In genomic region chr15:62782100-62782791, GRCh38 we compare ENCODE assay signal across 8 cellular contexts.
DNase-seq lines count a peak whose midpoint lies in the region; ATAC-seq, FAIRE-seq and TF ChIP-seq lines count a peak whose summit lies in the region.

No MANE protein-coding gene starts in this region.

- ATAC-seq in HepG2 (peak; percentile 97), HG02571 (IDR thresholded peaks at IDR 0.05; ENCODE audit: unreplicated experiment) (no peak)

- H3K9me2 ChIP-seq in OCI-LY7 (ENCODE audit: insufficient read depth, low read length), result no peaks in the 10 kb centered on the region

- TF ChIP-seq EP300 in HepG2 (IDR thresholded peaks at IDR 0.05; ENCODE audit: low read depth in 2 of 2, low read length in 2 of 2) (no peak), HepG2 (CRISPR knock-in tag; IDR thresholded peaks at IDR 0.05; ENCODE audit: borderline replicate concordance) (no peak)

- no peaks in the 10 kb centered on the region for H3K36me3 ChIP-seq in OCI-LY7 (ENCODE audit: insufficient read depth, low read length)
- H3K36me3 ChIP-seq in HepG2 (replicated peaks in 1 of 2; ENCODE audit: control insufficient read depth in 1 of 2, insufficient read depth in 2 of 2, low read length in 2 of 2), result 0 out of 5 replicates have a peak, but pooled peaks cover 1 to 7% of the 10 kb centered on the region in 2 experiments
- H3K36me3 ChIP-seq in tibial artery, result peaks cover 0 to 22% (median 0%) of the 10 kb centered on the region in 3 donors

- TF ChIP-seq POLR2A in HepG2 (IDR thresholded peaks at IDR 0.05; ENCODE audit: insufficient read depth in 1 of 2, low read depth in 2 of 2, low read length in 2 of 2), result no peak

- H3K27me3 ChIP-seq in HepG2 (ENCODE audit: control insufficient read depth in 1 of 2, insufficient read depth in 2 of 2, low read length in 2 of 2) (no peaks in the 10 kb centered on the region), tibial artery (no peaks in the 10 kb centered on the region)

- peak; percentile 94 for FAIRE-seq in HepG2 (lab: Jason Lieb, UNC)

- peak; percentile 65 for DNase-seq in DMS53 treated with DMSO at 0.1 percent for 48 hours (lab: John Stamatoyannopoulos, UW; ENCODE audit: unreplicated experiment)
- peak; percentile 74 for DNase-seq in HuH-7.5 (ENCODE audit: low spot score)
- peak; percentile 10 for DNase-seq in OCI-LY7 (ENCODE audit: low spot score)
- peak; percentile 88 for DNase-seq in dedifferentiated amniotic fluid mesenchymal stem cell (ENCODE audit: extremely low spot score)
- peak; percentile 78 for DNase-seq in HepG2 (ENCODE audit: low spot score)
- DNase-seq in tibial artery, result peak; percentile 83 to 93
- no peak for DNase-seq in stimulated activated naive CD4-positive, alpha-beta T cell (lab: John Stamatoyannopoulos, UW)

- peak; percentile 95 for TF ChIP-seq RAD21 in HepG2 (CRISPR knock-in tag; IDR thresholded peaks at IDR 0.05)

- H3K79me2 ChIP-seq in OCI-LY7 (ENCODE audit: insufficient read depth, low read depth, low read length), result no peaks in the 10 kb centered on the region
- H3K79me2 ChIP-seq in HepG2 (ENCODE audit: insufficient read depth, low read length), result no peaks in the 10 kb centered on the region

- H4K20me1 ChIP-seq in OCI-LY7 (ENCODE audit: insufficient read depth, low read length) (no peaks in the 10 kb centered on the region), HepG2 (ENCODE audit: insufficient read depth, low read length) (no peaks in the 10 kb centered on the region)

- H3K9me3 ChIP-seq in OCI-LY7 (ENCODE audit: low read length) (no peaks in the 10 kb centered on the region), HepG2 (ENCODE audit: low read length) (no peaks in the 10 kb centered on the region), tibial artery (no peaks in the 10 kb centered on the region)

- no peak overlapping the region for H2AFZ ChIP-seq in OCI-LY7 (ENCODE audit: low read length)
- no peak overlapping the region for H2AFZ ChIP-seq in HepG2 (ENCODE audit: low read length)

- POLR2A ChIA-PET in OCI-LY7 (lab: Charles Lee), result interaction anchor here (0.6 to 1.0 kb wide), 2 partner anchors 9 to 1093 kb away, joined by 3 read pairs; no protein-coding TSS in a partner anchor
- POLR2A ChIA-PET in HepG2 (lab: Yijun Ruan, JAX), result interaction anchor here (0.8 to 1.3 kb wide), 2 partner anchors 30 to 264 kb away, joined by 3 read pairs; no protein-coding TSS in a partner anchor

- H3K9ac ChIP-seq in HepG2 (ENCODE audit: insufficient read depth, low read depth, low read length), result no peak overlapping the region

- H3K27ac ChIP-seq in OCI-LY7 (ENCODE audit: low read depth, low read length, poor library complexity, severe bottlenecking) (no peak overlapping the region), HepG2 (ENCODE audit: extremely low read length, insufficient read depth, low read length) (no peak overlapping the region), tibial artery (peak overlapping the region in 1 of 2 donors; percentile 32)

- no peak overlapping the region for H3K4me2 ChIP-seq in OCI-LY7 (ENCODE audit: low read length)
- no peak overlapping the region for H3K4me2 ChIP-seq in HepG2 (ENCODE audit: low read depth, low read length)

- WGBS in HepG2 (ENCODE audit: low lambda C conversion rate), result 81% methylated on average over 8 of the region's 11 CpGs

- CTCF ChIA-PET in OCI-LY7 (lab: Charles Lee; ENCODE audit: unreplicated experiment) (interaction anchor here (0.7 kb wide), 1 partner anchor 9 kb away, joined by 3 read pairs; no protein-coding TSS in a partner anchor), HepG2 (lab: Yijun Ruan, JAX; ENCODE audit: low intra/inter-chr PET ratio, low total read pairs) (interaction anchor here (1.0 to 1.5 kb wide), 5 partner anchors 66 to 311 kb away, joined by 3 to 8 read pairs (median 4); no protein-coding TSS in a partner anchor)

- H3K4me1 ChIP-seq in OCI-LY7 (ENCODE audit: insufficient read depth, low read length, poor library complexity, severe bottlenecking) (no peaks in the 10 kb centered on the region), HepG2 (ENCODE audit: insufficient read depth, low read length) (peaks cover 38% of the 10 kb centered on the region), tibial artery (peaks cover 0 to 8% (median 6%) of the 10 kb centered on the region in 4 donors)

- intact Hi-C loops in OCI-LY7 (cut with micrococcal nuclease; ENCODE audit: unreplicated experiment) (loop anchor here (2.0 kb wide), 1 partner anchor 311 kb away; no protein-coding TSS in a partner anchor), HepG2 (cut with micrococcal nuclease; ENCODE audit: unreplicated experiment) (loop anchor here (1.0 to 10.0 kb wide), 6 partner anchors 65 to 373 kb away; partner anchors contain the start of genes RPS27L and TPM1), tibial artery (cut with DNase I; ENCODE audit: low total_unique reads) (loop anchor here (5.0 kb wide), 1 partner anchor 310 kb away; no protein-coding TSS in a partner anchor)

- in situ Hi-C loops in HepG2 (cut with HindIII; ENCODE audit: extremely low pct_ligation_motif_present, low pct_unique_long_range_greater_than_20kb), result loop anchor here (5.0 to 25.0 kb wide), 4 partner anchors 60 to 630 kb away; no protein-coding TSS in a partner anchor

- no peak overlapping the region for H3K4me3 ChIP-seq in OCI-LY7 (ENCODE audit: low read depth, low read length, poor library complexity, severe bottlenecking)
- H3K4me3 ChIP-seq in HepG2 (replicated peaks in 1 of 3; ENCODE audit: insufficient read depth in 1 of 3, low read depth in 2 of 3, low read length in 3 of 3), result no peak overlapping the region
- no peak overlapping the region for H3K4me3 ChIP-seq in tibial artery

- TF ChIP-seq CTCF in OCI-LY7 (conservative IDR thresholded peaks at IDR 0.05; ENCODE audit: low read length) (peak; percentile 55), HepG2 (CRISPR knock-in tag; IDR thresholded peaks at IDR 0.05) (peak; percentile 94), tibial artery (IDR thresholded peaks at IDR 0.05) (peak; percentile 57 to 86)

- BruUV-seq in OCI-LY7 (replicated peaks; lab: Mats Ljungman, UMichigan) (no TSS peak), HepG2 (replicated peaks; lab: Mats Ljungman, UMichigan) (no TSS peak)

TF ChIP-seq in HepG2, 621 proteins besides CTCF, POLR2A, EP300 and RAD21 (continues in another document):
- TF ChIP-seq ZNF558 (CRISPR knock-in tag; IDR thresholded peaks at IDR 0.05; ENCODE audit: borderline replicate concordance), result no peak
- TF ChIP-seq CSRNP2 (CRISPR knock-in tag; conservative IDR thresholded peaks at IDR 0.05; ENCODE audit: low read depth), result no peak
- no peak for TF ChIP-seq MAZ (IDR thresholded peaks at IDR 0.05; ENCODE audit: borderline replicate concordance, low read depth, low read length)
- TF ChIP-seq MAZ (CRISPR knock-in tag; IDR thresholded peaks at IDR 0.05; ENCODE audit: low read depth), result no peak
- peak; percentile 53; the same call in 1 of the 2 replicates for TF ChIP-seq KDM2A (CRISPR knock-in tag; IDR thresholded peaks at IDR 0.05; ENCODE audit: borderline replicate concordance, low read depth)
- peak; percentile 99 for TF ChIP-seq STAG1 (CRISPR knock-in tag; IDR thresholded peaks at IDR 0.05)
- no peak for TF ChIP-seq NR3C1 (CRISPR knock-in tag; IDR thresholded peaks at IDR 0.05)
- TF ChIP-seq ZNF280B (CRISPR knock-in tag; IDR thresholded peaks at IDR 0.05; ENCODE audit: borderline replicate concordance), result no peak
- no peak for TF ChIP-seq MTA1 (CRISPR knock-in tag; IDR thresholded peaks at IDR 0.05; ENCODE audit: borderline replicate concordance)
- TF ChIP-seq DR1 (CRISPR knock-in tag; IDR thresholded peaks at IDR 0.05), result no peak
- no peak for TF ChIP-seq FLYWCH1 (CRISPR knock-in tag; IDR thresholded peaks at IDR 0.05)
- TF ChIP-seq SRY (CRISPR knock-in tag; IDR thresholded peaks at IDR 0.05), result 0 out of 2 replicates have a peak, but pooled peaks have one; percentile 37
- no peak for TF ChIP-seq TCF7L2 (IDR thresholded peaks at IDR 0.05; ENCODE audit: low read depth, low read length)
- no peak for TF ChIP-seq POGZ (CRISPR knock-in tag; IDR thresholded peaks at IDR 0.05)
- TF ChIP-seq ZSCAN22 (CRISPR knock-in tag; IDR thresholded peaks at IDR 0.05), result no peak
- no peak for TF ChIP-seq NCOA5 (CRISPR knock-in tag; IDR thresholded peaks at IDR 0.05)
- TF ChIP-seq NAIF1 (CRISPR knock-in tag; IDR thresholded peaks at IDR 0.05; ENCODE audit: borderline replicate concordance), result no peak

Comparison
In these comparisons a context has a peak if more than half of its experiments do, and no peak if none do; other contexts are left out.
1. DNase-seq: peak in DMS53 treated with DMSO at 0.1 percent for 48 hours (single experiment), HuH-7.5 (single experiment), OCI-LY7 (single experiment), dedifferentiated amniotic fluid mesenchymal stem cell (single experiment), HepG2 (single experiment) and tibial artery (2 of 2); none in stimulated activated naive CD4-positive, alpha-beta T cell (0 of 6).
2. Peak in every context shown above with its lines, with median percentiles within 50 percentile points of each other: CTCF ChIP-seq.